12 cellular contexts compared by ENCODE assay signal in genomic region chr12:90253142-90253541, GRCh38.
DNase-seq lines count a peak whose midpoint lies in the region; TF ChIP-seq lines count a peak whose summit lies in the region.
"Had no signal": no experiment of that assay in that cellular context is flagged by ENCODE, and none has a peak within 500 bp of the region (broad histone marks: within the 10 kb centered on the region; RNA-seq: fewer than 3 reads in every experiment).

No MANE protein-coding gene starts in this region.

- TF ChIP-seq POLR2A in ovary (IDR thresholded peaks at IDR 0.05): no peak

- no peaks in the 10 kb centered on the region for H4K20me1 ChIP-seq in Loucy (ENCODE audit: insufficient read depth, low read length, poor library complexity, severe bottlenecking)

- H3F3A ChIP-seq in Loucy (ENCODE audit: low read depth): no peaks in the 10 kb centered on the region

- H3K79me2 ChIP-seq in Loucy (ENCODE audit: insufficient read depth, low read length): no peaks in the 10 kb centered on the region

- 46 to 76% (median 58%) methylated on average over 5 of the region's 5 CpGs for WGBS in ovary, 3 donors

- DNase-seq in NCI-H2171 treated with DMSO at 0.1 percent for 48 hours (lab: John Stamatoyannopoulos, UW): peak; percentile 26
- DNase-seq in NCI-H2171 (lab: John Stamatoyannopoulos, UW): no peak
- no peak for DNase-seq in adipocyte (ENCODE audit: low read depth)
- DNase-seq in posterior vena cava (ENCODE audit: low spot score): no peak
- DNase-seq in NCI-H128 (lab: John Stamatoyannopoulos, UW; ENCODE audit: unreplicated experiment): no peak
- no peak for DNase-seq in ovary
- DNase-seq: 8988T had no signal

- TF ChIP-seq CTCF in Loucy (conservative IDR thresholded peaks at IDR 0.05; ENCODE audit: low read length) (no peak), ovary (IDR thresholded peaks at IDR 0.05) (no peak)

- H3K9me3 ChIP-seq in Loucy (ENCODE audit: insufficient read depth, low read depth, low read length) (no peaks in the 10 kb centered on the region), adipocyte (ENCODE audit: control insufficient read depth, low read length) (no peaks in the 10 kb centered on the region), skeletal muscle tissue (ENCODE audit: control insufficient read depth in 3 of 3, low read length in 3 of 3) (no peaks in the 10 kb centered on the region), ovary (no peaks in the 10 kb centered on the region)
- H3K9me3 ChIP-seq: ascending aorta, left ventricle myocardium inferior, MG63 had no signal

- no peak overlapping the region for H3K9ac ChIP-seq in Loucy (ENCODE audit: low read depth, low read length, poor library complexity, severe bottlenecking)
- no peak overlapping the region for H3K9ac ChIP-seq in adipocyte (ENCODE audit: low read length)
- H3K9ac ChIP-seq in skeletal muscle tissue (ENCODE audit: low read depth in 1 of 3, low read length in 3 of 3): peak overlapping the region in 1 of 3 donors; percentile 42

- H3K27me3 ChIP-seq in Loucy (ENCODE audit: insufficient read depth, low read length, poor library complexity, severe bottlenecking): no peaks in the 10 kb centered on the region
- H3K27me3 ChIP-seq in adipocyte (replicated peaks; ENCODE audit: control insufficient read depth, insufficient read depth, low read length): no peaks in the 10 kb centered on the region
- H3K27me3 ChIP-seq in skeletal muscle tissue (ENCODE audit: control insufficient read depth in 3 of 3, insufficient read depth in 3 of 3, low read length in 3 of 3): no peaks in the 10 kb centered on the region
- no peaks in the 10 kb centered on the region for H3K27me3 ChIP-seq in ovary
- H3K27me3 ChIP-seq: ascending aorta, MG63 had no signal

- H3K4me1 ChIP-seq in Loucy (ENCODE audit: insufficient read depth, low read length, poor library complexity, severe bottlenecking) (peaks cover 38% of the 10 kb centered on the region), adipocyte (ENCODE audit: control insufficient read depth, insufficient read depth, low read length) (peaks cover 38% of the 10 kb centered on the region), skeletal muscle tissue (ENCODE audit: control insufficient read depth in 3 of 3, insufficient read depth in 3 of 3, low read length in 3 of 3) (peaks cover 16 to 29% (median 20%) of the 10 kb centered on the region in 3 donors), ovary (ENCODE audit: insufficient read depth) (peaks cover 2% of the 10 kb centered on the region)

- no peak for TF ChIP-seq EP300 in ovary (IDR thresholded peaks at IDR 0.05)

- peak overlapping the region; percentile 87 for H3K27ac ChIP-seq in skeletal muscle tissue (ENCODE audit: low read depth, low read length)
- no peak overlapping the region for H3K27ac ChIP-seq in ovary
- H3K27ac ChIP-seq: ascending aorta had no signal

- H3K4me2 ChIP-seq in Loucy (ENCODE audit: low read depth, low read length, poor library complexity, severe bottlenecking): peak overlapping the region; percentile 60

- H3K9me2 ChIP-seq in Loucy (replicated peaks; ENCODE audit: low read depth, low read length): no peaks in the 10 kb centered on the region

- H3K36me3 ChIP-seq in Loucy (ENCODE audit: insufficient read depth, low read length) (no peaks in the 10 kb centered on the region), adipocyte (ENCODE audit: control insufficient read depth, insufficient read depth, low read length, severe bottlenecking) (no peaks in the 10 kb centered on the region), skeletal muscle tissue (ENCODE audit: control insufficient read depth in 3 of 3, insufficient read depth in 3 of 3, low read length in 3 of 3) (no peaks in the 10 kb centered on the region), ovary (no peaks in the 10 kb centered on the region)
- H3K36me3 ChIP-seq: ascending aorta, left ventricle myocardium inferior, MG63 had no signal

- H3K4me3 ChIP-seq in Loucy (ENCODE audit: low read length, poor library complexity, severe bottlenecking) (peak overlapping the region; percentile 32), adipocyte (ENCODE audit: low read length) (peak overlapping the region; percentile 19), skeletal muscle tissue (ENCODE audit: low read length in 3 of 3) (no peak overlapping the region), ovary (no peak overlapping the region)
- H3K4me3 ChIP-seq: ascending aorta, left ventricle myocardium inferior, MG63 had no signal

- no peak overlapping the region for H2AFZ ChIP-seq in Loucy (ENCODE audit: low read length)

- intact Hi-C loops in posterior vena cava (cut with DNase I): no loop called here
- intact Hi-C loops in ovary (cut with DNase I): no loop called here

Comparison
In these comparisons a context has a peak if more than half of its experiments do, and no peak if none do; other contexts are left out.
1. H3K4me3 ChIP-seq: peak in Loucy (single experiment) and adipocyte (single experiment); none in skeletal muscle tissue (0 of 3) and ovary (single experiment).